8 cellular contexts compared by ENCODE assay signal in the genomic region with DNA sequence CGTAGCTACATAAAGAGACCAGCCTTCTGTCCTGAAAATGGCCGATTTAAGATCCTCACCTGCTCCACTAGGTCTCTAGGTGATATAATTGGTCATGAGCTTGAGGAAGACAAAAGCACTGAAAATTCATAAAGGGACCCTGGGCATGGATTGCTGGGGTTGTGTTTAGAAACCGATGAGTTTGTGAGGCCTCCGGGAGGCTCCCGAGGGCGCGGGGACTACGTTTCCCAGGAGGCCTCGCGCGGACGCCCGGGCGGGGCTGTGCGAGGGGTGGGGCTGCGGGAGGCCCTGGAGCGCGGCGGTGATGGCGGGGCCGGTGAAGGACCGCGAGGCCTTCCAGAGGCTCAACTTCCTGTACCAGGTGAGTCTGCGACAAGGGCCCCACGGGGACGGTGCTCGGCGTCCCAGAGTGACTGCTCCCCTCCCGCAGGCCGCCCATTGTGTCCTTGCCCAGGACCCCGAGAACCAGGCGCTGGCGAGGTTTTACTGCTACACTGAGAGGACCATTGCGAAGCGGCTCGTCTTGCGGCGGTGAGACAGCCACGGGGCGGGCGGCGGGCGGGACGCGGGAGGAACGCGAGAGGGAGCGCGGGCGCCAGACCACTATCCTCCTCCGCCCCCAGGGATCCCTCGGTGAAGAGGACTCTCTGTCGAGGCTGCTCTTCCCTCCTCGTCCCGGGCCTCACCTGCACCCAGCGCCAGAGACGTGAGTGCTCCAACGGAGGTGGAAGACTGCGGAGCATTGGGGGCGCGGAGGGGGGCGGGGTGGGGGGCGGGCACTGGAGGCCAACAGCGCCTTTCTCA. TPM values are rescaled to one million over a fixed set of nuclear protein-coding genes. Genes with fewer than 3 reads are reported as not detected.
DNase-seq lines count a peak whose midpoint lies in the region; ATAC-seq and TF ChIP-seq lines count a peak whose summit lies in the region.

Gene RPP21, plus strand, starts transcription at position 289 of the 804 bp plus-strand sequence. Its CDS starts 16 bp downstream, at position 305.

- peak within 1 kb of the TSS; percentile 93 for H3K18ac ChIP-seq in trophoblast cell (ENCODE audit: low read length)

- peak within 1 kb of the TSS; percentile 72 for H3K27ac ChIP-seq in trophoblast cell (ENCODE audit: low read depth, low read length)
- peak within 1 kb of the TSS; percentile 92 to 94 for H3K27ac ChIP-seq in tibial artery

- peak within 1 kb of the TSS; percentile 97 for H3K9ac ChIP-seq in trophoblast cell (ENCODE audit: low read length)

- intact Hi-C loops in Right ventricle myocardium superior (cut with DNase I): no loop called here
- intact Hi-C loops in tibial artery (cut with DNase I; ENCODE audit: low total_unique reads): no loop called here

- H3K14ac ChIP-seq in trophoblast cell (ENCODE audit: low read length): peak within 1 kb of the TSS; percentile 88

- H4K8ac ChIP-seq in trophoblast cell (ENCODE audit: low read depth, low read length): peak within 1 kb of the TSS; percentile 93

- H3K36me3 ChIP-seq in trophoblast cell (ENCODE audit: control insufficient read depth in 1 of 2, insufficient read depth in 2 of 2, low read length in 2 of 2) (peaks cover 14 to 20% of the 10 kb centered on the region in 2 experiments), tibial artery (peaks cover 17 to 47% (median 28%) of the 10 kb centered on the region in 3 donors)

- peak within 1 kb of the TSS; percentile 65 for H3K4ac ChIP-seq in trophoblast cell (ENCODE audit: low read depth, low read length)

- H2BK5ac ChIP-seq in trophoblast cell (ENCODE audit: low read depth, low read length, poor library complexity): peak within 1 kb of the TSS; percentile 87

- peak within 1 kb of the TSS; percentile 59 for H3K4me2 ChIP-seq in trophoblast cell (ENCODE audit: low read length)

- peaks cover 0 to 4% of the 10 kb centered on the region in 2 experiments for H3K4me1 ChIP-seq in trophoblast cell (ENCODE audit: control insufficient read depth in 1 of 2, insufficient read depth in 2 of 2, low read length in 2 of 2)
- peaks cover 0 to 14% (median 9%) of the 10 kb centered on the region in 4 donors for H3K4me1 ChIP-seq in tibial artery

- H2BK120ac ChIP-seq in trophoblast cell (ENCODE audit: insufficient read depth, low read length, poor library complexity): peak within 1 kb of the TSS; percentile 93

- no peaks in the 10 kb centered on the region for H3K9me3 ChIP-seq in trophoblast cell (ENCODE audit: insufficient read depth, low read depth, low read length)
- H3K9me3 ChIP-seq in tibial artery: no peaks in the 10 kb centered on the region

- H3K79me1 ChIP-seq in trophoblast cell (ENCODE audit: low read length): peaks cover 4% of the 10 kb centered on the region

- DNase-seq in GM12864 (ENCODE audit: low read depth) (peak; percentile 46), NCI-H128 (lab: John Stamatoyannopoulos, UW; ENCODE audit: unreplicated experiment) (peak; percentile 41), SW480 (ENCODE audit: low spot score) (peak; percentile 71), Right ventricle myocardium superior (peak; percentile 92), trophoblast cell (peak; percentile 75 to 77), tibial artery (peak; percentile 80 to 91)
- peak; percentile 68 for DNase-seq in activated naive CD8-positive, alpha-beta T cell treated with anti-CD3 and anti-CD28 coated beads, Interleukin-2, amount 50 U/mL, for 16 hours (ENCODE audit: low read depth, low spot score)

- H3K4me3 ChIP-seq in GM12864 (ENCODE audit: low read depth, low read length) (peak within 1 kb of the TSS; percentile 54), trophoblast cell (ENCODE audit: low read depth, low read length) (peak within 1 kb of the TSS; percentile 95), tibial artery (peak within 1 kb of the TSS; percentile 86 to 88)

- TF ChIP-seq CTCF in GM12864 (IDR thresholded peaks at IDR 0.05; ENCODE audit: low read depth, low read length, missing control alignments) (no peak), tibial artery (IDR thresholded peaks at IDR 0.05) (no peak)

- no peak within 1 kb of the TSS for H2BK12ac ChIP-seq in trophoblast cell (ENCODE audit: low read length)

- no CpG with 5 or more reads among the region's 64 CpGs for WGBS in trophoblast cell (ENCODE audit: extremely low coverage, insufficient coverage, insufficient read length)

- peak within 1 kb of the TSS; percentile 96 for H2AFZ ChIP-seq in trophoblast cell (ENCODE audit: insufficient read depth, low read length, poor library complexity)

- ATAC-seq in HG02678 (IDR thresholded peaks at IDR 0.05; ENCODE audit: unreplicated experiment): peak; percentile 96
- peak; percentile 100 for ATAC-seq in Right ventricle myocardium superior (ENCODE audit: poor library complexity)

- peak within 1 kb of the TSS; percentile 82 for H4K91ac ChIP-seq in trophoblast cell (ENCODE audit: low read depth, low read length)

- no peaks in the 10 kb centered on the region for H3K27me3 ChIP-seq in trophoblast cell (ENCODE audit: insufficient read depth, low read length)
- H3K27me3 ChIP-seq in tibial artery: no peaks in the 10 kb centered on the region

- no peak within 1 kb of the TSS for H3K23ac ChIP-seq in trophoblast cell (ENCODE audit: low read length)

- peaks cover 4% of the 10 kb centered on the region for H3K79me2 ChIP-seq in trophoblast cell (ENCODE audit: control insufficient read depth, insufficient read depth, low read length, poor library complexity)

- H4K12ac ChIP-seq in trophoblast cell (ENCODE audit: low read depth, low read length): peak within 1 kb of the TSS; percentile 97

- H2AK5ac ChIP-seq in trophoblast cell (ENCODE audit: low read length): no peak within 1 kb of the TSS

RNA-seq across cellular contexts. Expression of gene RPP21, which starts in this region (rescaled TPM):
- 25.4 TPM for total RNA-seq in Right ventricle myocardium superior
- polyA plus RNA-seq in trophoblast cell (2013): 99.8 and 100 TPM in 2 replicates

Comparison
In these comparisons a context has a peak if more than half of its experiments do, and no peak if none do; other contexts are left out.
1. Peak in every context shown above with its lines: DNase-seq, ATAC-seq, H3K4me3 ChIP-seq and H3K27ac ChIP-seq.
2. DNase-seq: peak in every context shown above with its lines; median percentile 92 in Right ventricle myocardium superior; 86 in tibial artery; 76 in trophoblast cell; 71 in SW480; 68 in activated naive CD8-positive, alpha-beta T cell treated with anti-CD3 and anti-CD28 coated beads, Interleukin-2, amount 50 U/mL, for 16 hours; 46 in GM12864; 41 in NCI-H128.